2 cellular contexts compared by ENCODE assay signal in genomic region chr2:37337636-37338280, GRCh38.
TF ChIP-seq lines count a peak whose summit lies in the region.

No MANE protein-coding gene starts in this region.

TF ChIP-seq in HepG2, 621 proteins besides CTCF, POLR2A, EP300 and RAD21:
- TF ChIP-seq ZMYM3 (CRISPR knock-in tag; IDR thresholded peaks at IDR 0.05) = no peak
- TF ChIP-seq NFE2 (CRISPR knock-in tag; IDR thresholded peaks at IDR 0.05) = no peak
- TF ChIP-seq CEBPB (IDR thresholded peaks at IDR 0.05; ENCODE audit: borderline replicate concordance, low read depth, low read length) = peak; percentile 79

TF ChIP-seq in endothelial cell of umbilical vein, 7 proteins besides CTCF, POLR2A, EP300 and RAD21:
- no peak for TF ChIP-seq EZH2 (IDR thresholded peaks at IDR 0.05; ENCODE audit: borderline replicate concordance, low read depth, low read length, severe bottlenecking)
- TF ChIP-seq JUN (IDR thresholded peaks at IDR 0.05; ENCODE audit: borderline replicate concordance, insufficient read depth, insufficient read length, low read depth) = no peak
- TF ChIP-seq MYC (IDR thresholded peaks at IDR 0.05; ENCODE audit: low read depth, low read length) = no peak
- no peak for TF ChIP-seq GATA2 (IDR thresholded peaks at IDR 0.05; ENCODE audit: insufficient read depth, insufficient read length, low read depth, low read length)
- no peak for TF ChIP-seq FOS (IDR thresholded peaks at IDR 0.05; ENCODE audit: borderline replicate concordance, insufficient read depth, low read length)
- TF ChIP-seq MAX (IDR thresholded peaks at IDR 0.05; ENCODE audit: insufficient read depth, insufficient read length) = no peak
- no peak for TF ChIP-seq POLR2AphosphoS5 (IDR thresholded peaks at IDR 0.05; ENCODE audit: insufficient read depth, low read depth, low read length)
